ENCODE assay signal across 22 cellular contexts in the genomic region with DNA sequence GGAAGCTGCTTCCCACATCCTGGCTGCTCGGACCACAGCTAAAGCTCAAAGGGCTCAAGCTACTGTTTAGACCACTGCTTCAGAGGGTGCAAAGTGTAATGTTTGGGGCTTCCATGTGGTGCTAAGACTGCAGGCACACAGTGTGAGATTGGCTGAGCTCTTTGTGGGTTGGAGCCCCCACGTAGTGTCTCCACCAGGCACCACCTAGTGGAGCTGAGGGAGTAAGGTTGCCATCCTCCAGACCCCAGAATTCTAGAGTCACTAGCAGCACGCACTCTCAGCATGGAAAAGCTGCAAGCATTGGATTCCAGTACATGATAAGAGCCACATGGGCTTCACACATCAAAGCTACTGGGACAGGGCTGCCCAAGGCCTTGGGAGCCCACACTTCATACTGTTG. TPM values are rescaled to one million over a fixed set of nuclear protein-coding genes. Genes with fewer than 3 reads are reported as not detected.
"Had no signal": no experiment of that assay in that cellular context is flagged by ENCODE, and none has a peak within 500 bp of the region (broad histone marks: within the 10 kb centered on the region; RNA-seq: fewer than 3 reads in every experiment).

No MANE protein-coding gene starts in this region.

- ATAC-seq: activated CD4-positive, CD25-positive, alpha-beta regulatory T cell treated with anti-CD3 and anti-CD28 coated beads, Interleukin-2, amount 50 U/mL, for 24 hours; left lobe of liver; upper lobe of right lung had no signal

- H3K27me3 ChIP-seq: breast epithelium, upper lobe of right lung had no signal

- H3K9me3 Mint-ChIP-seq: activated naive CD4-positive, alpha-beta T cell treated with anti-CD3 and anti-CD28 coated beads for 36 hours; activated T-cell treated with anti-CD3 and anti-CD28 coated beads, Interleukin-2, amount 50 U/mL, for 4 hours had no signal

- H3K4me3 ChIP-seq: breast epithelium, coronary artery, lung, upper lobe of right lung had no signal

- DNase-seq: activated CD4-positive, alpha-beta T cell treated with anti-CD3 and anti-CD28 coated beads, Interleukin-2, amount 50 U/mL, for 1 hour; activated CD8-positive, alpha-beta memory T cell treated with anti-CD3 and anti-CD28 coated beads, Interleukin-2, amount 50 U/mL, for 4 hours; activated naive CD4-positive, alpha-beta T cell treated with anti-CD3 and anti-CD28 coated beads for 36 hours; activated T-cell treated with anti-CD3 and anti-CD28 coated beads, Interleukin-2, amount 50 U/mL, for 4 hours; erythroblast; foreskin melanocyte; glutamatergic neuron; hippocampal formation; kidney; stimulated activated CD4-positive, alpha-beta T cell treated with anti-CD3 and anti-CD28 coated beads, Interleukin-12 subunit alpha, Interleukin-12 subunit beta, amount 100 ng/mL, for 4 hours; stimulated activated CD4-positive, alpha-beta T cell treated with anti-CD3 and anti-CD28 coated beads, Interleukin-1b, Interleukin-23, amount 100 ng/mL, for 48 hours; stimulated activated CD8-positive, alpha-beta memory T cell treated with anti-CD3 and anti-CD28 coated beads, Interleukin-4, amount 100 ng/mL, for 48 hours; stimulated activated naive CD4-positive, alpha-beta T cell; T1000; upper lobe of right lung had no signal

- H3K4me3 Mint-ChIP-seq: activated naive CD4-positive, alpha-beta T cell treated with anti-CD3 and anti-CD28 coated beads for 36 hours; activated T-cell treated with anti-CD3 and anti-CD28 coated beads, Interleukin-2, amount 50 U/mL, for 4 hours had no signal

- H3K36me3 ChIP-seq: breast epithelium, upper lobe of right lung had no signal

- H3K4me1 ChIP-seq: breast epithelium, upper lobe of right lung had no signal

- H3K9me3 ChIP-seq: breast epithelium, upper lobe of right lung had no signal

- H3K27ac Mint-ChIP-seq: activated naive CD4-positive, alpha-beta T cell treated with anti-CD3 and anti-CD28 coated beads for 36 hours; progenitor cell of endocrine pancreas had no signal

- H3K27ac ChIP-seq: breast epithelium, coronary artery, upper lobe of right lung had no signal

- H3K27me3 Mint-ChIP-seq: progenitor cell of endocrine pancreas had no signal

RNA-seq across cellular contexts. Expression of a gene that starts 9.3 kb away (rescaled TPM):
- total RNA-seq: astrocyte, kidney, lung had no signal
